In genomic region chr19:10419646-10420443, GRCh38 we compare ENCODE assay signal across 1 cellular context.
TF ChIP-seq lines count a peak whose summit lies in the region.

No MANE protein-coding gene starts in this region.

TF ChIP-seq in GM12878, 131 proteins besides CTCF, POLR2A, EP300 and RAD21 (continued from another document and continues in another):
- peak; percentile 51; the same call in 1 of the 2 replicates for TF ChIP-seq EED (IDR thresholded peaks at IDR 0.05; ENCODE audit: low read depth)
- peak; percentile 58; the same call in 1 of the 2 replicates for TF ChIP-seq RELB (IDR thresholded peaks at IDR 0.05; ENCODE audit: low read depth)
- no peak for TF ChIP-seq ESRRA (IDR thresholded peaks at IDR 0.05; ENCODE audit: low read length)
- TF ChIP-seq YBX1 (IDR thresholded peaks at IDR 0.05), result no peak
- no peak for TF ChIP-seq NR2C1 (IDR thresholded peaks at IDR 0.05)
- TF ChIP-seq SMARCA5 (IDR thresholded peaks at IDR 0.05), result 0 out of 2 replicates have a peak, but pooled peaks have one; percentile 27
- TF ChIP-seq MTA2 (IDR thresholded peaks at IDR 0.05; ENCODE audit: low read depth), result peak; percentile 64
- TF ChIP-seq TAF1 (IDR thresholded peaks at IDR 0.05; ENCODE audit: borderline replicate concordance, low read depth, low read length), result no peak
- peak; percentile 96 for TF ChIP-seq PKNOX1 (IDR thresholded peaks at IDR 0.05)
- no peak for TF ChIP-seq NRF1 (conservative IDR thresholded peaks at IDR 0.05; ENCODE audit: low read depth, low read length)
- TF ChIP-seq TBL1XR1 (IDR thresholded peaks at IDR 0.05; ENCODE audit: low read depth, low read length), result no peak
- TF ChIP-seq DPF2 (IDR thresholded peaks at IDR 0.05), result no peak; the same call in 1 of the 2 replicates
- 0 out of 2 replicates have a peak, but pooled peaks have one; percentile 28 for TF ChIP-seq TARDBP (IDR thresholded peaks at IDR 0.05; ENCODE audit: borderline replicate concordance)
- no peak for TF ChIP-seq SIX5 (IDR thresholded peaks at IDR 0.05; ENCODE audit: low read depth, low read length, severe bottlenecking)
- peak; percentile 77 for TF ChIP-seq IKZF1 (conservative IDR thresholded peaks at IDR 0.05)
- TF ChIP-seq NR2C2 (IDR thresholded peaks at IDR 0.05; ENCODE audit: borderline replicate concordance, control insufficient read depth, insufficient read length, low read depth), result no peak
- peak; percentile 56; the same call in 1 of the 2 replicates for TF ChIP-seq YY1 (IDR thresholded peaks at IDR 0.05; ENCODE audit: low read depth, low read length)
- TF ChIP-seq NR2F1 (conservative IDR thresholded peaks at IDR 0.05), result no peak
- TF ChIP-seq ATF3 (IDR thresholded peaks at IDR 0.05; ENCODE audit: borderline replicate concordance, extremely low read depth, low read depth, low read length), result no peak
- peak; percentile 77 for TF ChIP-seq MLLT1 (IDR thresholded peaks at IDR 0.05)
- peak; percentile 48; the same call in 1 of the 2 replicates for TF ChIP-seq POLR2AphosphoS5 (IDR thresholded peaks at IDR 0.05; ENCODE audit: low read length)
- TF ChIP-seq ZNF622 (IDR thresholded peaks at IDR 0.05), result no peak
- TF ChIP-seq EGR1 (IDR thresholded peaks at IDR 0.05; ENCODE audit: borderline replicate concordance in 1 of 2, low read depth in 2 of 2, low read length in 2 of 2), result peak in 1 of 2 experiments; percentile 97; a peak in 2 of 3 replicates
- TF ChIP-seq ELK1 (IDR thresholded peaks at IDR 0.05; ENCODE audit: low read depth, low read length), result 0 out of 2 replicates have a peak, but pooled peaks have one; percentile 15
- no peak for TF ChIP-seq ZNF207 (IDR thresholded peaks at IDR 0.05; ENCODE audit: borderline replicate concordance)
- TF ChIP-seq FOXM1 (IDR thresholded peaks at IDR 0.05; ENCODE audit: low read depth, low read length), result no peak
- no peak for TF ChIP-seq IRF3 (IDR thresholded peaks at IDR 0.05)
- TF ChIP-seq HDAC2 (IDR thresholded peaks at IDR 0.05), result no peak
- TF ChIP-seq HCFC1 (IDR thresholded peaks at IDR 0.05; ENCODE audit: low read length), result no peak
- TF ChIP-seq MYC (IDR thresholded peaks at IDR 0.05; ENCODE audit: insufficient read depth, insufficient read length, insufficient replicate concordance, low read length, severe bottlenecking), result peak; percentile 61
- no peak for TF ChIP-seq SPI1 (IDR thresholded peaks at IDR 0.05; ENCODE audit: borderline replicate concordance, insufficient read depth, low read depth, low read length)
- peak; percentile 26 for TF ChIP-seq ZNF687 (IDR thresholded peaks at IDR 0.05)
- TF ChIP-seq JUNB (IDR thresholded peaks at IDR 0.05), result no peak
- TF ChIP-seq BMI1 (IDR thresholded peaks at IDR 0.05; ENCODE audit: borderline replicate concordance), result no peak
- TF ChIP-seq RELA (IDR thresholded peaks at IDR 0.05; ENCODE audit: borderline replicate concordance, partially characterized antibody), result no peak
- no peak for TF ChIP-seq SREBF1 (IDR thresholded peaks at IDR 0.05; ENCODE audit: low read length)
- peak; percentile 71 to 76; a peak in 3 of 4 replicates for TF ChIP-seq IKZF2 (IDR thresholded peaks at IDR 0.05)
- TF ChIP-seq CEBPZ (IDR thresholded peaks at IDR 0.05; ENCODE audit: low read depth, low read length), result no peak
- TF ChIP-seq TCF3 (IDR thresholded peaks at IDR 0.05; ENCODE audit: borderline replicate concordance, insufficient read depth, low read depth, low read length), result no peak
- TF ChIP-seq BCL3 (IDR thresholded peaks at IDR 0.05; ENCODE audit: borderline replicate concordance, insufficient read depth, low read depth, low read length, poor library complexity, severe bottlenecking), result no peak
- TF ChIP-seq BCL11A (IDR thresholded peaks at IDR 0.05; ENCODE audit: low read depth, low read length), result no peak
- no peak for TF ChIP-seq HDAC6 (IDR thresholded peaks at IDR 0.05; ENCODE audit: unreplicated experiment)
- TF ChIP-seq MEF2B (IDR thresholded peaks at IDR 0.05; ENCODE audit: partially characterized antibody, poor library complexity, severe bottlenecking), result peak; percentile 47
- peak; percentile 74 for TF ChIP-seq RAD51 (IDR thresholded peaks at IDR 0.05)
- no peak for TF ChIP-seq MTA3 (IDR thresholded peaks at IDR 0.05; ENCODE audit: borderline replicate concordance, low read length)
- TF ChIP-seq ASH2L (IDR thresholded peaks at IDR 0.05; ENCODE audit: borderline replicate concordance, low read depth), result no peak
- no peak for TF ChIP-seq ZZZ3 (IDR thresholded peaks at IDR 0.05; ENCODE audit: control insufficient read depth, insufficient read length, low read depth)
- no peak for TF ChIP-seq RCOR1 (conservative IDR thresholded peaks at IDR 0.05; ENCODE audit: low read depth, low read length)
- TF ChIP-seq CREM (IDR thresholded peaks at IDR 0.05; ENCODE audit: low read depth), result peak; percentile 49; the same call in 1 of the 2 replicates
- 0 out of 2 replicates have a peak, but pooled peaks have one; percentile 4 for TF ChIP-seq MEF2A (IDR thresholded peaks at IDR 0.05; ENCODE audit: insufficient read depth, low read depth, low read length)
- TF ChIP-seq GATAD2B (conservative IDR thresholded peaks at IDR 0.05; ENCODE audit: low read depth), result no peak; the same call in 1 of the 2 replicates
